11 cellular contexts compared by ENCODE assay signal in the genomic region with DNA sequence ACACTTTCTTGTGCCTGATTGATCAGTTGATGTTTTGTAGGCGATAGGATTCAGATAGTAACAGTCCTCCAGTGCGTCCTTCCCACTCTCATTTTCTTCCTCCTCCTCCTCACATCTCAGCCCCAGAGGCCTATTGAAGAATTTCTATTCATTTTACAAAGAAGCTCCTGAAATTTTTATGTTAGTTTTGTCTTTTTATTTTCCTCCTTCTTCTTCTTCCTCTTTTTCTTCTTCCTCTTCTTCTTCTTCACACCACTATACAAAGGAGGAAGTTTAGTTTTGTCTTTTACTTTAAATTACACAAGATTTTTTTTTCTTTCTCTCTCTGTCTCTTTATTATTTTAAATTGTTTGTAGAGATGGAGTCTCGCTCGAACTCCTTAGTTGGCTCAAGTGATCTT. TPM values are rescaled to one million over a fixed set of nuclear protein-coding genes. Genes with fewer than 3 reads are reported as not detected.
DNase-seq lines count a peak whose midpoint lies in the region; ATAC-seq and TF ChIP-seq lines count a peak whose summit lies in the region.
"Had no signal": no experiment of that assay in that cellular context is flagged by ENCODE, and none has a peak within 500 bp of the region (broad histone marks: within the 10 kb centered on the region; RNA-seq: fewer than 3 reads in every experiment).

No MANE protein-coding gene starts in this region.

- CTCF ChIA-PET in CD8-positive, alpha-beta memory T cell (lab: Charles Lee), result interaction anchor here (1.5 kb wide), 1 partner anchor 135 kb away, joined by 6 read pairs; no protein-coding TSS in a partner anchor

- H3K27ac ChIP-seq in CD8-positive, alpha-beta memory T cell (ENCODE audit: low read depth, low read length), result no peak overlapping the region
- H3K27ac ChIP-seq: epithelial cell of prostate, hepatocyte had no signal

- peak overlapping the region; percentile 35 to 100 (median 72) for H3K27ac Mint-ChIP-seq in CD8-positive, alpha-beta memory T cell
- peak overlapping the region; percentile 78 for H3K27ac Mint-ChIP-seq in activated naive CD8-positive, alpha-beta T cell
- peak overlapping the region; percentile 70 to 72 (median 71) for H3K27ac Mint-ChIP-seq in nephron

- H3K9me3 ChIP-seq in CD8-positive, alpha-beta memory T cell (ENCODE audit: low read length), result no peaks in the 10 kb centered on the region

- H3K27me3 Mint-ChIP-seq in CD8-positive, alpha-beta memory T cell, result no peaks in the 10 kb centered on the region
- H3K27me3 Mint-ChIP-seq in activated naive CD8-positive, alpha-beta T cell, result no peaks in the 10 kb centered on the region
- no peaks in the 10 kb centered on the region for H3K27me3 Mint-ChIP-seq in nephron (ENCODE audit: low read depth)

- no peaks in the 10 kb centered on the region for H3K36me3 ChIP-seq in CD8-positive, alpha-beta memory T cell (ENCODE audit: insufficient read depth, low read length)

- ATAC-seq in HG02798 (IDR thresholded peaks at IDR 0.05; ENCODE audit: poor library complexity, unreplicated experiment), result no peak

- H3K4me3 ChIP-seq in CD8-positive, alpha-beta memory T cell (ENCODE audit: low read length), result no peak overlapping the region
- H3K4me3 ChIP-seq: hepatocyte, SK-N-MC had no signal

- peaks cover 38 to 55% (median 50%) of the 10 kb centered on the region in 3 donors for H3K4me1 Mint-ChIP-seq in CD8-positive, alpha-beta memory T cell
- peaks cover 55% of the 10 kb centered on the region for H3K4me1 Mint-ChIP-seq in activated naive CD8-positive, alpha-beta T cell (ENCODE audit: low read depth)
- peaks cover 25% of the 10 kb centered on the region for H3K4me1 Mint-ChIP-seq in nephron

- H3K9me3 Mint-ChIP-seq in CD8-positive, alpha-beta memory T cell, result no peaks in the 10 kb centered on the region
- H3K9me3 Mint-ChIP-seq in activated naive CD8-positive, alpha-beta T cell (ENCODE audit: low read depth), result no peaks in the 10 kb centered on the region
- no peaks in the 10 kb centered on the region for H3K9me3 Mint-ChIP-seq in nephron

- H3K4me1 ChIP-seq in CD8-positive, alpha-beta memory T cell (ENCODE audit: insufficient read depth, low read length), result peaks cover 51% of the 10 kb centered on the region

- POLR2A ChIA-PET in CD8-positive, alpha-beta memory T cell (lab: Charles Lee), result no interaction called here

- no peaks in the 10 kb centered on the region for H3K27me3 ChIP-seq in CD8-positive, alpha-beta memory T cell (ENCODE audit: insufficient read depth, low read length, poor library complexity, severe bottlenecking)
- H3K27me3 ChIP-seq: hepatocyte had no signal

- TF ChIP-seq CTCF in nephron (IDR thresholded peaks at IDR 0.05; ENCODE audit: unreplicated experiment in 3 of 3), result no peak

- H3K4me3 Mint-ChIP-seq in CD8-positive, alpha-beta memory T cell, result peak overlapping the region in 4 of 7 donors; percentile 24 to 41 (median 32)
- H3K4me3 Mint-ChIP-seq in activated naive CD8-positive, alpha-beta T cell, result no peak overlapping the region
- H3K4me3 Mint-ChIP-seq in nephron, result peak overlapping the region; percentile 1 to 67 (median 37)

- peaks cover 0 to 9% (median 2%) of the 10 kb centered on the region in 3 donors for H3K36me3 Mint-ChIP-seq in CD8-positive, alpha-beta memory T cell
- peaks cover 2% of the 10 kb centered on the region for H3K36me3 Mint-ChIP-seq in activated naive CD8-positive, alpha-beta T cell
- H3K36me3 Mint-ChIP-seq in nephron (ENCODE audit: low read depth), result no peaks in the 10 kb centered on the region

- DNase-seq in CD8-positive, alpha-beta memory T cell, result no peak
- peak; percentile 11 to 37 for DNase-seq in Kasumi-1 (lab: John Stamatoyannopoulos, UW)
- no peak for DNase-seq in NCI-H2227 (lab: John Stamatoyannopoulos, UW; ENCODE audit: unreplicated experiment)
- no peak for DNase-seq in NK-92 treated with Interleukin-12 subunit alpha and Interleukin-12 subunit beta, amount 100 ng/mL, for 24 hours (lab: John Stamatoyannopoulos, UW)
- DNase-seq: NCI-H69 had no signal

RNA-seq across cellular contexts. Expression of a gene that starts 19.1 kb away (rescaled TPM):
- 10 to 100 TPM; 24.0 to 26.4 TPM for total RNA-seq in CD8-positive, alpha-beta memory T cell
- polyA plus RNA-seq in CD8-positive, alpha-beta memory T cell, result 14.4 TPM

RNA-seq across cellular contexts. Expression of a gene that starts 23.2 kb away (rescaled TPM):
- under 1 TPM in 1 of 2 experiments, not detected in 1; 0.09 TPM for total RNA-seq in CD8-positive, alpha-beta memory T cell
- not detected for polyA plus RNA-seq in CD8-positive, alpha-beta memory T cell

RNA-seq across cellular contexts. Expression of a gene that starts 36.6 kb away (rescaled TPM):
- 10 to 100 TPM; 32.8 to 37.1 TPM for total RNA-seq in CD8-positive, alpha-beta memory T cell
- polyA plus RNA-seq in CD8-positive, alpha-beta memory T cell, result 75.5 TPM

Comparison
In these comparisons a context has a peak if more than half of its experiments do, and no peak if none do; other contexts are left out.
1. DNase-seq: peak in Kasumi-1 (2 of 2); none in CD8-positive, alpha-beta memory T cell (0 of 5), NCI-H2227 (single experiment) and NK-92 treated with Interleukin-12 subunit alpha and Interleukin-12 subunit beta, amount 100 ng/mL, for 24 hours (single experiment).
2. Peak in every context shown above with its lines, with median percentiles within 50 percentile points of each other: H3K27ac Mint-ChIP-seq.